In the genomic region with DNA sequence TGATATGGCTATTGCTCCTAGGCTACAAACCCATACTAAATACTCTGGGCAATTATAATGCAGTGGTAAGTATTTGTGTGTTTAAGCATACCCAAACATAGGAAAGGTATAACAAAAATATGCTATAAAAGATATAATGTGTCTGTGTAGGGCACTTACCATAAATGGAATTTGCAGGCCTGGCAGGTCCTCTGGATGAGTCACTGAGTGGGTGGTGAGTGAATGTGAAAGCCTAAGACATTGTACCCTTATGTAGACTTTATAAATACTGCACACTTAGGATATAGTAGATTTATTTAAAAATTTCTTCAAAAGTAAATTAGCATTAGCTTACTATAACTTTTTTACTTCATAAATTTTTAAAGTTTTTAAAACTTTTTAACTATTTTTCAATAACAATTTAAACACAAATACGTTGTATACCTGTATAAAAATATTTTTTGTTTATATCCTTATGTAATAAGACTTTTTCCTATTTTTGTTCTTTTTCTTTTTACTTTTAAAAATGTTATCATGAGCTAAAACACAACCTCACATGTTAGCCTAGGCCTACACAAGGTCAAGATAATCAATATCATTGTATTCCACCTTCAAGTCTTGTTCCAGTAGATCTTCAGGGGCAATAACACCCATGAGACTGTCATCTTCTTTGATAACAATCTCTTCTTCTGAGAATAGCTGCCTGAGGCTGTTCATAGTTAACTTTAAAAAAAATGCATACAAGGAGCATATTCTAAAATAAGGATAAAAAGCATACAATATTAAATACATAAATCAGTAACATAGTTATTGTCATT, we compare ENCODE assay signal across 1 cellular context.
TF ChIP-seq lines count a peak whose summit lies in the region.

No MANE protein-coding gene starts in this region.

TF ChIP-seq in K562, 482 proteins besides CTCF, POLR2A, EP300 and RAD21 (continued from another document):
- TF ChIP-seq, protein P1, sequence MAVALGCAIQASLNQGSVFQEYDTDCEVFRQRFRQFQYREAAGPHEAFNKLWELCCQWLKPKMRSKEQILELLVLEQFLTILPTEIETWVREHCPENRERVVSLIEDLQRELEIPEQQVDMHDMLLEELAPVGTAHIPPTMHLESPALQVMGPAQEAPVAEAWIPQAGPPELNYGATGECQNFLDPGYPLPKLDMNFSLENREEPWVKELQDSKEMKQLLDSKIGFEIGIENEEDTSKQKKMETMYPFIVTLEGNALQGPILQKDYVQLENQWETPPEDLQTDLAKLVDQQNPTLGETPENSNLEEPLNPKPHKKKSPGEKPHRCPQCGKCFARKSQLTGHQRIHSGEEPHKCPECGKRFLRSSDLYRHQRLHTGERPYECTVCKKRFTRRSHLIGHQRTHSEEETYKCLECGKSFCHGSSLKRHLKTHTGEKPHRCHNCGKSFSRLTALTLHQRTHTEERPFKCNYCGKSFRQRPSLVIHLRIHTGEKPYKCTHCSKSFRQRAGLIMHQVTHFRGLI (CRISPR knock-in tag; IDR thresholded peaks at IDR 0.05): no peak
- TF ChIP-seq HMGN3 (IDR thresholded peaks at IDR 0.05; ENCODE audit: borderline replicate concordance, extremely low read depth, insufficient read length, low read depth, low read length) (no peak), NFE2 (IDR thresholded peaks at IDR 0.05; ENCODE audit: low read depth) (no peak), KAT8 (IDR thresholded peaks at IDR 0.05; ENCODE audit: low read depth) (no peak), NFXL1 (CRISPR knock-in tag; IDR thresholded peaks at IDR 0.05) (no peak), TAL1 (IDR thresholded peaks at IDR 0.05) (peak; percentile 35; the same call in 1 of the 2 replicates), LARP7 (IDR thresholded peaks at IDR 0.05) (no peak), NCOR1 (IDR thresholded peaks at IDR 0.05) (no peak), IRF2 (CRISPR knock-in tag; IDR thresholded peaks at IDR 0.05) (no peak), POLR3A (IDR thresholded peaks at IDR 0.05; ENCODE audit: borderline replicate concordance, extremely low read depth, insufficient read depth, insufficient read length) (no peak), MYC (IDR thresholded peaks at IDR 0.05; ENCODE audit: low read depth, low read length) (no peak), MYC (CRISPR knock-in tag; IDR thresholded peaks at IDR 0.05; ENCODE audit: borderline replicate concordance, low read depth) (no peak), RB1 (IDR thresholded peaks at IDR 0.05; ENCODE audit: low read depth) (no peak), TARDBP (IDR thresholded peaks at IDR 0.05) (no peak), ZNF24 (IDR thresholded peaks at IDR 0.05) (no peak), RBBP5 (IDR thresholded peaks at IDR 0.05; ENCODE audit: borderline replicate concordance, insufficient read depth, low read length, poor library complexity, severe bottlenecking) (no peak), MYBL2 (IDR thresholded peaks at IDR 0.05; ENCODE audit: low read depth) (no peak), MYBL2 (CRISPR knock-in tag; IDR thresholded peaks at IDR 0.05; ENCODE audit: borderline replicate concordance) (no peak), MEIS2 (IDR thresholded peaks at IDR 0.05; ENCODE audit: partially characterized antibody) (peak; percentile 52), ZNF217 (CRISPR knock-in tag; IDR thresholded peaks at IDR 0.05) (no peak), ARID1B (IDR thresholded peaks at IDR 0.05) (peak; percentile 52), JUND (IDR thresholded peaks at IDR 0.05; ENCODE audit: borderline replicate concordance, low read depth, low read length) (peak; percentile 66; the same call in 1 of the 2 replicates), JUND (tag; IDR thresholded peaks at IDR 0.05; ENCODE audit: borderline replicate concordance, low read depth, low read length) (no peak), HLTF (IDR thresholded peaks at IDR 0.05) (no peak), FOXM1 (IDR thresholded peaks at IDR 0.05; ENCODE audit: low read depth) (no peak), FOXM1 (CRISPR knock-in tag; IDR thresholded peaks at IDR 0.05; ENCODE audit: low read depth) (no peak), STAT5A (IDR thresholded peaks at IDR 0.05; ENCODE audit: borderline replicate concordance, low read length) (peak; percentile 34; the same call in 1 of the 2 replicates)
- TF ChIP-seq, protein P2, sequence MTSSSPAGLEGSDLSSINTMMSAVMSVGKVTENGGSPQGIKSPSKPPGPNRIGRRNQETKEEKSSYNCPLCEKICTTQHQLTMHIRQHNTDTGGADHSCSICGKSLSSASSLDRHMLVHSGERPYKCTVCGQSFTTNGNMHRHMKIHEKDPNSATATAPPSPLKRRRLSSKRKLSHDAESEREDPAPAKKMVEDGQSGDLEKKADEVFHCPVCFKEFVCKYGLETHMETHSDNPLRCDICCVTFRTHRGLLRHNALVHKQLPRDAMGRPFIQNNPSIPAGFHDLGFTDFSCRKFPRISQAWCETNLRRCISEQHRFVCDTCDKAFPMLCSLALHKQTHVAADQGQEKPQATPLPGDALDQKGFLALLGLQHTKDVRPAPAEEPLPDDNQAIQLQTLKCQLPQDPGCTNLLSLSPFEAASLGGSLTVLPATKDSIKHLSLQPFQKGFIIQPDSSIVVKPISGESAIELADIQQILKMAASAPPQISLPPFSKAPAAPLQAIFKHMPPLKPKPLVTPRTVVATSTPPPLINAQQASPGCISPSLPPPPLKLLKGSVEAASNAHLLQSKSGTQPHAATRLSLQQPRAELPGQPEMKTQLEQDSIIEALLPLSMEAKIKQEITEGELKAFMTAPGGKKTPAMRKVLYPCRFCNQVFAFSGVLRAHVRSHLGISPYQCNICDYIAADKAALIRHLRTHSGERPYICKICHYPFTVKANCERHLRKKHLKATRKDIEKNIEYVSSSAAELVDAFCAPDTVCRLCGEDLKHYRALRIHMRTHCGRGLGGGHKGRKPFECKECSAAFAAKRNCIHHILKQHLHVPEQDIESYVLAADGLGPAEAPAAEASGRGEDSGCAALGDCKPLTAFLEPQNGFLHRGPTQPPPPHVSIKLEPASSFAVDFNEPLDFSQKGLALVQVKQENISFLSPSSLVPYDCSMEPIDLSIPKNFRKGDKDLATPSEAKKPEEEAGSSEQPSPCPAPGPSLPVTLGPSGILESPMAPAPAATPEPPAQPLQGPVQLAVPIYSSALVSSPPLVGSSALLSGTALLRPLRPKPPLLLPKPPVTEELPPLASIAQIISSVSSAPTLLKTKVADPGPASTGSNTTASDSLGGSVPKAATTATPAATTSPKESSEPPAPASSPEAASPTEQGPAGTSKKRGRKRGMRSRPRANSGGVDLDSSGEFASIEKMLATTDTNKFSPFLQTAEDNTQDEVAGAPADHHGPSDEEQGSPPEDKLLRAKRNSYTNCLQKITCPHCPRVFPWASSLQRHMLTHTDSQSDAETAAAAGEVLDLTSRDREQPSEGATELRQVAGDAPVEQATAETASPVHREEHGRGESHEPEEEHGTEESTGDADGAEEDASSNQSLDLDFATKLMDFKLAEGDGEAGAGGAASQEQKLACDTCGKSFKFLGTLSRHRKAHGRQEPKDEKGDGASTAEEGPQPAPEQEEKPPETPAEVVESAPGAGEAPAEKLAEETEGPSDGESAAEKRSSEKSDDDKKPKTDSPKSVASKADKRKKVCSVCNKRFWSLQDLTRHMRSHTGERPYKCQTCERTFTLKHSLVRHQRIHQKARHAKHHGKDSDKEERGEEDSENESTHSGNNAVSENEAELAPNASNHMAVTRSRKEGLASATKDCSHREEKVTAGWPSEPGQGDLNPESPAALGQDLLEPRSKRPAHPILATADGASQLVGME (CRISPR knock-in tag; IDR thresholded peaks at IDR 0.05): no peak
- TF ChIP-seq, protein P3, sequence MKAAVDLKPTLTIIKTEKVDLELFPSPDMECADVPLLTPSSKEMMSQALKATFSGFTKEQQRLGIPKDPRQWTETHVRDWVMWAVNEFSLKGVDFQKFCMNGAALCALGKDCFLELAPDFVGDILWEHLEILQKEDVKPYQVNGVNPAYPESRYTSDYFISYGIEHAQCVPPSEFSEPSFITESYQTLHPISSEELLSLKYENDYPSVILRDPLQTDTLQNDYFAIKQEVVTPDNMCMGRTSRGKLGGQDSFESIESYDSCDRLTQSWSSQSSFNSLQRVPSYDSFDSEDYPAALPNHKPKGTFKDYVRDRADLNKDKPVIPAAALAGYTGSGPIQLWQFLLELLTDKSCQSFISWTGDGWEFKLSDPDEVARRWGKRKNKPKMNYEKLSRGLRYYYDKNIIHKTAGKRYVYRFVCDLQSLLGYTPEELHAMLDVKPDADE (conservative IDR thresholded peaks at IDR 0.05; ENCODE audit: control insufficient read depth, low read depth, low read length): no peak
- TF ChIP-seq, protein P4, sequence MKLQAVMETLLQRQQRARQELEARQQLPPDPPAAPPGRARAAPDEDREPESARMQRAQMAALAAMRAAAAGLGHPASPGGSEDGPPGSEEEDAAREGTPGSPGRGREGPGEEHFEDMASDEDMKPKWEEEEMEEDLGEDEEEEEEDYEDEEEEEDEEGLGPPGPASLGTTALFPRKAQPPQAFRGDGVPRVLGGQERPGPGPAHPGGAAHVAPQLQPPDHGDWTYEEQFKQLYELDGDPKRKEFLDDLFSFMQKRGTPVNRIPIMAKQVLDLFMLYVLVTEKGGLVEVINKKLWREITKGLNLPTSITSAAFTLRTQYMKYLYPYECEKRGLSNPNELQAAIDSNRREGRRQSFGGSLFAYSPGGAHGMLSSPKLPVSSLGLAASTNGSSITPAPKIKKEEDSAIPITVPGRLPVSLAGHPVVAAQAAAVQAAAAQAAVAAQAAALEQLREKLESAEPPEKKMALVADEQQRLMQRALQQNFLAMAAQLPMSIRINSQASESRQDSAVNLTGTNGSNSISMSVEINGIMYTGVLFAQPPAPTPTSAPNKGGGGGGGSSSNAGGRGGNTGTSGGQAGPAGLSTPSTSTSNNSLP (IDR thresholded peaks at IDR 0.05; ENCODE audit: borderline replicate concordance, low read depth, low read length): no peak
- TF ChIP-seq, protein P5, sequence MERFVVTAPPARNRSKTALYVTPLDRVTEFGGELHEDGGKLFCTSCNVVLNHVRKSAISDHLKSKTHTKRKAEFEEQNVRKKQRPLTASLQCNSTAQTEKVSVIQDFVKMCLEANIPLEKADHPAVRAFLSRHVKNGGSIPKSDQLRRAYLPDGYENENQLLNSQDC (CRISPR knock-in tag; IDR thresholded peaks at IDR 0.05): no peak
- TF ChIP-seq, protein P6, sequence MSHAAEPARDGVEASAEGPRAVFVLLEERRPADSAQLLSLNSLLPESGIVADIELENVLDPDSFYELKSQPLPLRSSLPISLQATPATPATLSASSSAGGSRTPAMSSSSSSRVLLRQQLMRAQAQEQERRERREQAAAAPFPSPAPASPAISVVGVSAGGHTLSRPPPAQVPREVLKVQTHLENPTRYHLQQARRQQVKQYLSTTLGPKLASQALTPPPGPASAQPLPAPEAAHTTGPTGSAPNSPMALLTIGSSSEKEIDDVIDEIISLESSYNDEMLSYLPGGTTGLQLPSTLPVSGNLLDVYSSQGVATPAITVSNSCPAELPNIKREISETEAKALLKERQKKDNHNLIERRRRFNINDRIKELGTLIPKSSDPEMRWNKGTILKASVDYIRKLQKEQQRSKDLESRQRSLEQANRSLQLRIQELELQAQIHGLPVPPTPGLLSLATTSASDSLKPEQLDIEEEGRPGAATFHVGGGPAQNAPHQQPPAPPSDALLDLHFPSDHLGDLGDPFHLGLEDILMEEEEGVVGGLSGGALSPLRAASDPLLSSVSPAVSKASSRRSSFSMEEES (CRISPR knock-in tag; IDR thresholded peaks at IDR 0.05): no peak
- TF ChIP-seq, protein P7, sequence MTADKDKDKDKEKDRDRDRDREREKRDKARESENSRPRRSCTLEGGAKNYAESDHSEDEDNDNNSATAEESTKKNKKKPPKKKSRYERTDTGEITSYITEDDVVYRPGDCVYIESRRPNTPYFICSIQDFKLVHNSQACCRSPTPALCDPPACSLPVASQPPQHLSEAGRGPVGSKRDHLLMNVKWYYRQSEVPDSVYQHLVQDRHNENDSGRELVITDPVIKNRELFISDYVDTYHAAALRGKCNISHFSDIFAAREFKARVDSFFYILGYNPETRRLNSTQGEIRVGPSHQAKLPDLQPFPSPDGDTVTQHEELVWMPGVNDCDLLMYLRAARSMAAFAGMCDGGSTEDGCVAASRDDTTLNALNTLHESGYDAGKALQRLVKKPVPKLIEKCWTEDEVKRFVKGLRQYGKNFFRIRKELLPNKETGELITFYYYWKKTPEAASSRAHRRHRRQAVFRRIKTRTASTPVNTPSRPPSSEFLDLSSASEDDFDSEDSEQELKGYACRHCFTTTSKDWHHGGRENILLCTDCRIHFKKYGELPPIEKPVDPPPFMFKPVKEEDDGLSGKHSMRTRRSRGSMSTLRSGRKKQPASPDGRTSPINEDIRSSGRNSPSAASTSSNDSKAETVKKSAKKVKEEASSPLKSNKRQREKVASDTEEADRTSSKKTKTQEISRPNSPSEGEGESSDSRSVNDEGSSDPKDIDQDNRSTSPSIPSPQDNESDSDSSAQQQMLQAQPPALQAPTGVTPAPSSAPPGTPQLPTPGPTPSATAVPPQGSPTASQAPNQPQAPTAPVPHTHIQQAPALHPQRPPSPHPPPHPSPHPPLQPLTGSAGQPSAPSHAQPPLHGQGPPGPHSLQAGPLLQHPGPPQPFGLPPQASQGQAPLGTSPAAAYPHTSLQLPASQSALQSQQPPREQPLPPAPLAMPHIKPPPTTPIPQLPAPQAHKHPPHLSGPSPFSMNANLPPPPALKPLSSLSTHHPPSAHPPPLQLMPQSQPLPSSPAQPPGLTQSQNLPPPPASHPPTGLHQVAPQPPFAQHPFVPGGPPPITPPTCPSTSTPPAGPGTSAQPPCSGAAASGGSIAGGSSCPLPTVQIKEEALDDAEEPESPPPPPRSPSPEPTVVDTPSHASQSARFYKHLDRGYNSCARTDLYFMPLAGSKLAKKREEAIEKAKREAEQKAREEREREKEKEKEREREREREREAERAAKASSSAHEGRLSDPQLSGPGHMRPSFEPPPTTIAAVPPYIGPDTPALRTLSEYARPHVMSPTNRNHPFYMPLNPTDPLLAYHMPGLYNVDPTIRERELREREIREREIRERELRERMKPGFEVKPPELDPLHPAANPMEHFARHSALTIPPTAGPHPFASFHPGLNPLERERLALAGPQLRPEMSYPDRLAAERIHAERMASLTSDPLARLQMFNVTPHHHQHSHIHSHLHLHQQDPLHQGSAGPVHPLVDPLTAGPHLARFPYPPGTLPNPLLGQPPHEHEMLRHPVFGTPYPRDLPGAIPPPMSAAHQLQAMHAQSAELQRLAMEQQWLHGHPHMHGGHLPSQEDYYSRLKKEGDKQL (CRISPR knock-in tag; IDR thresholded peaks at IDR 0.05; ENCODE audit: borderline replicate concordance): no peak
- TF ChIP-seq, protein P8, sequence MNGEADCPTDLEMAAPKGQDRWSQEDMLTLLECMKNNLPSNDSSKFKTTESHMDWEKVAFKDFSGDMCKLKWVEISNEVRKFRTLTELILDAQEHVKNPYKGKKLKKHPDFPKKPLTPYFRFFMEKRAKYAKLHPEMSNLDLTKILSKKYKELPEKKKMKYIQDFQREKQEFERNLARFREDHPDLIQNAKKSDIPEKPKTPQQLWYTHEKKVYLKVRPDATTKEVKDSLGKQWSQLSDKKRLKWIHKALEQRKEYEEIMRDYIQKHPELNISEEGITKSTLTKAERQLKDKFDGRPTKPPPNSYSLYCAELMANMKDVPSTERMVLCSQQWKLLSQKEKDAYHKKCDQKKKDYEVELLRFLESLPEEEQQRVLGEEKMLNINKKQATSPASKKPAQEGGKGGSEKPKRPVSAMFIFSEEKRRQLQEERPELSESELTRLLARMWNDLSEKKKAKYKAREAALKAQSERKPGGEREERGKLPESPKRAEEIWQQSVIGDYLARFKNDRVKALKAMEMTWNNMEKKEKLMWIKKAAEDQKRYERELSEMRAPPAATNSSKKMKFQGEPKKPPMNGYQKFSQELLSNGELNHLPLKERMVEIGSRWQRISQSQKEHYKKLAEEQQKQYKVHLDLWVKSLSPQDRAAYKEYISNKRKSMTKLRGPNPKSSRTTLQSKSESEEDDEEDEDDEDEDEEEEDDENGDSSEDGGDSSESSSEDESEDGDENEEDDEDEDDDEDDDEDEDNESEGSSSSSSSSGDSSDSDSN (IDR thresholded peaks at IDR 0.05; ENCODE audit: borderline replicate concordance in 1 of 2, low read depth in 2 of 2, low read length in 2 of 2): no peak
